Comparison of ENCODE assay signal across 8 cellular contexts in the genomic region with DNA sequence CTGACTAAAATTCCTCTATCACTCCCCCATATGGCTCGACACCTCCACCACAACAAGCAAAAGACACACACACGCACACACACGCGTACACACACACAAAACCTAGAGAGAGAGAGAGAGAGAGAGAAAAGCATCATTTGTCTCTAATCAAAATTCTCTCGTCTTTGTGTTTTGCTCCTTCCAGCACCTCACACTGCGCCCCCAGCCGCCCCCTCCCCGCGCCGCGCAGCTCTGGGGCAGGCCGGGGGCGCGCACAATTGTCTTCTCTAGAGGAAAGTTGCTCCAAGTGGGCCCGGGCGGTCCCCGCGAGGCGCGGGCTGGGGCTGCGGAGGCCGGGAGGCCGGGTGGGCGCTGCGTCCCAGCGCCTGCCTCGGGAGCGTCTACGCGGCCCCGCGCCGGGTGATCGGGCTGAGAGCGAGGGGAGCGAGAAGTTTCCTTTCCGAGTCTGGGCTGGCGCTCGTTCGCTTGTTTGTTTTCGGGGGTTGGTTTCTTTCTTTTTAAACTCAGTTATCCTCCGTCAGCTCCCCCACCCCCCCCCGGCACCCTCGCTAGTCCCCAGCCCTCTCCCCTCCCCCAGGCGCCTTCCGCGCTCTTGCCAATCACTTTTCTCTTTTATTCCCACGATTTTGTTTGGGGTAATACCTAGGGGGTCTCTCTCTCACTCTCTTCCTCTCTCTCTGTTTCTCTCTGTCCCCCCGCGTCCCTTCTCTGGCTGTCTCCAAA. TPM values are rescaled to one million over a fixed set of nuclear protein-coding genes. Genes with fewer than 3 reads are reported as not detected.
DNase-seq lines count a peak whose midpoint lies in the region; ATAC-seq and TF ChIP-seq lines count a peak whose summit lies in the region.

No MANE protein-coding gene starts in this region.

- H3K4me1 Mint-ChIP-seq in activated CD4-positive, alpha-beta memory T cell treated with anti-CD3 and anti-CD28 coated beads, Interleukin-2, amount 10 ng/mL, durations not matched to agents 7 days and 5 days, result peaks cover 27% of the 10 kb centered on the region

- H4K20me1 ChIP-seq in fibroblast of lung (ENCODE audit: control insufficient read depth, extremely low read depth, insufficient read depth, low read length), result no peaks in the 10 kb centered on the region
- no peaks in the 10 kb centered on the region for H4K20me1 ChIP-seq in neural cell (ENCODE audit: insufficient read depth)

- H3K79me2 ChIP-seq in fibroblast of lung (ENCODE audit: control insufficient read depth, insufficient read depth, low read length) (peaks cover 84% of the 10 kb centered on the region), neural cell (replicated peaks; ENCODE audit: insufficient read depth, low read length) (peaks cover 76% of the 10 kb centered on the region)

- no peak overlapping the region for H2AFZ ChIP-seq in fibroblast of lung (ENCODE audit: low read length)
- H2AFZ ChIP-seq in neural cell (ENCODE audit: low read depth, low read length), result peak overlapping the region; percentile 19

- no peaks in the 10 kb centered on the region for H3K9me2 ChIP-seq in neural cell (ENCODE audit: insufficient read depth, low read length)

- POLR2A ChIA-PET in activated CD4-positive, alpha-beta memory T cell treated with anti-CD3 and anti-CD28 coated beads, Interleukin-2, amount 10 ng/mL, durations not matched to agents 7 days and 5 days (lab: Charles Lee), result interaction anchor here (0.6 to 1.6 kb wide), 5 partner anchors 18 to 185 kb away, joined by 3 to 6 read pairs (median 3); no protein-coding TSS in a partner anchor

- peak overlapping the region; percentile 96 for H3K27ac ChIP-seq in fibroblast of lung (ENCODE audit: insufficient read depth, low read length)
- no peak overlapping the region for H3K27ac ChIP-seq in neural cell (ENCODE audit: low read length)

- peaks cover 22% of the 10 kb centered on the region for H3K36me3 Mint-ChIP-seq in activated CD4-positive, alpha-beta memory T cell treated with anti-CD3 and anti-CD28 coated beads, Interleukin-2, amount 10 ng/mL, durations not matched to agents 7 days and 5 days (ENCODE audit: low read depth)

- H3K9me3 Mint-ChIP-seq in activated CD4-positive, alpha-beta memory T cell treated with anti-CD3 and anti-CD28 coated beads, Interleukin-2, amount 10 ng/mL, durations not matched to agents 7 days and 5 days, result no peaks in the 10 kb centered on the region

- no peak for TF ChIP-seq RAD21 in neural cell (conservative IDR thresholded peaks at IDR 0.05)

- no peak for ATAC-seq in GM21367 (IDR thresholded peaks at IDR 0.05; ENCODE audit: unreplicated experiment)
- no peak for ATAC-seq in HG03139 (IDR thresholded peaks at IDR 0.05; ENCODE audit: unreplicated experiment)

- CTCF ChIA-PET in activated CD4-positive, alpha-beta memory T cell treated with anti-CD3 and anti-CD28 coated beads, Interleukin-2, amount 10 ng/mL, durations not matched to agents 7 days and 5 days (lab: Charles Lee), result no interaction called here

- H3F3A ChIP-seq in neural cell (ENCODE audit: insufficient read depth, low read length, poor library complexity, severe bottlenecking), result no peaks in the 10 kb centered on the region

- H3K4me2 ChIP-seq in fibroblast of lung (ENCODE audit: extremely low read depth, insufficient read depth, low read length) (peak overlapping the region; percentile 98), neural cell (ENCODE audit: low read length) (peak overlapping the region; percentile 53)

- H3K27ac Mint-ChIP-seq in activated CD4-positive, alpha-beta memory T cell treated with anti-CD3 and anti-CD28 coated beads, Interleukin-2, amount 10 ng/mL, durations not matched to agents 7 days and 5 days, result peak overlapping the region; percentile 66

- TF ChIP-seq CTCF in fibroblast of lung (conservative IDR thresholded peaks at IDR 0.05 in 1 of 2, IDR thresholded peaks at IDR 0.05 in 1 of 2; ENCODE audit: low read depth in 1 of 2, low read length in 2 of 2), result no peak
- TF ChIP-seq CTCF in neural cell (IDR thresholded peaks at IDR 0.05; ENCODE audit: poor library complexity, severe bottlenecking), result no peak

- no peaks in the 10 kb centered on the region for H3K9me3 ChIP-seq in fibroblast of lung (ENCODE audit: control insufficient read depth, insufficient read depth, low read depth, low read length)
- H3K9me3 ChIP-seq in neural cell (ENCODE audit: low read length), result no peaks in the 10 kb centered on the region

- H3K4me1 ChIP-seq in fibroblast of lung (ENCODE audit: control insufficient read depth, extremely low read depth, insufficient read depth, low read length), result peaks cover 16% of the 10 kb centered on the region

- TF ChIP-seq EP300 in neural cell (conservative IDR thresholded peaks at IDR 0.05; ENCODE audit: poor library complexity, severe bottlenecking), result no peak

- H3K27me3 Mint-ChIP-seq in activated CD4-positive, alpha-beta memory T cell treated with anti-CD3 and anti-CD28 coated beads, Interleukin-2, amount 10 ng/mL, durations not matched to agents 7 days and 5 days, result peaks cover 38% of the 10 kb centered on the region

- peak overlapping the region; percentile 97 for H3K9ac ChIP-seq in fibroblast of lung (ENCODE audit: insufficient read depth, low read length)
- H3K9ac ChIP-seq in neural cell (ENCODE audit: low read length), result peak overlapping the region; percentile 55

- peak overlapping the region; percentile 81 for H3K4me3 Mint-ChIP-seq in activated CD4-positive, alpha-beta memory T cell treated with anti-CD3 and anti-CD28 coated beads, Interleukin-2, amount 10 ng/mL, durations not matched to agents 7 days and 5 days

- H3K4me3 ChIP-seq in fibroblast of lung (replicated peaks in 1 of 4; ENCODE audit: control extremely low read depth in 1 of 4, insufficient read depth in 1 of 4, low read depth in 3 of 4, low read length in 4 of 4) (peak overlapping the region; percentile 79 to 92 (median 80)), neural cell (ENCODE audit: low read length) (peak overlapping the region; percentile 72)

- H3K27me3 ChIP-seq in fibroblast of lung (ENCODE audit: control insufficient read depth, insufficient read depth, low read length) (no peaks in the 10 kb centered on the region), neural cell (ENCODE audit: insufficient read depth, low read depth, low read length) (peaks cover 56% of the 10 kb centered on the region)

- peak; percentile 41 for DNase-seq in AG08396 (ENCODE audit: low spot score)
- peak in 48 of 76 experiments; percentile 10 to 65 (median 40) for DNase-seq in HUDEP-2 (lab: John Stamatoyannopoulos, UW; ENCODE audit: unreplicated experiment in 76 of 76)
- DNase-seq in activated CD4-positive, alpha-beta memory T cell treated with anti-CD3 and anti-CD28 coated beads, Interleukin-2, amount 10 ng/mL, durations not matched to agents 7 days and 5 days, result peak; percentile 50
- DNase-seq in fibroblast of lung (ENCODE audit: low read depth in 2 of 2), result peak; percentile 73 to 75
- no peak for DNase-seq in NCI-H446 treated with DMSO at 0.1 percent for 48 hours (lab: John Stamatoyannopoulos, UW)

- H3K36me3 ChIP-seq in fibroblast of lung (ENCODE audit: control insufficient read depth, insufficient read depth, low read length) (no peaks in the 10 kb centered on the region), neural cell (ENCODE audit: insufficient read depth, low read length) (no peaks in the 10 kb centered on the region)

TF ChIP-seq in neural cell, 6 proteins besides CTCF, POLR2A, EP300 and RAD21:
- TF ChIP-seq, protein P1, sequence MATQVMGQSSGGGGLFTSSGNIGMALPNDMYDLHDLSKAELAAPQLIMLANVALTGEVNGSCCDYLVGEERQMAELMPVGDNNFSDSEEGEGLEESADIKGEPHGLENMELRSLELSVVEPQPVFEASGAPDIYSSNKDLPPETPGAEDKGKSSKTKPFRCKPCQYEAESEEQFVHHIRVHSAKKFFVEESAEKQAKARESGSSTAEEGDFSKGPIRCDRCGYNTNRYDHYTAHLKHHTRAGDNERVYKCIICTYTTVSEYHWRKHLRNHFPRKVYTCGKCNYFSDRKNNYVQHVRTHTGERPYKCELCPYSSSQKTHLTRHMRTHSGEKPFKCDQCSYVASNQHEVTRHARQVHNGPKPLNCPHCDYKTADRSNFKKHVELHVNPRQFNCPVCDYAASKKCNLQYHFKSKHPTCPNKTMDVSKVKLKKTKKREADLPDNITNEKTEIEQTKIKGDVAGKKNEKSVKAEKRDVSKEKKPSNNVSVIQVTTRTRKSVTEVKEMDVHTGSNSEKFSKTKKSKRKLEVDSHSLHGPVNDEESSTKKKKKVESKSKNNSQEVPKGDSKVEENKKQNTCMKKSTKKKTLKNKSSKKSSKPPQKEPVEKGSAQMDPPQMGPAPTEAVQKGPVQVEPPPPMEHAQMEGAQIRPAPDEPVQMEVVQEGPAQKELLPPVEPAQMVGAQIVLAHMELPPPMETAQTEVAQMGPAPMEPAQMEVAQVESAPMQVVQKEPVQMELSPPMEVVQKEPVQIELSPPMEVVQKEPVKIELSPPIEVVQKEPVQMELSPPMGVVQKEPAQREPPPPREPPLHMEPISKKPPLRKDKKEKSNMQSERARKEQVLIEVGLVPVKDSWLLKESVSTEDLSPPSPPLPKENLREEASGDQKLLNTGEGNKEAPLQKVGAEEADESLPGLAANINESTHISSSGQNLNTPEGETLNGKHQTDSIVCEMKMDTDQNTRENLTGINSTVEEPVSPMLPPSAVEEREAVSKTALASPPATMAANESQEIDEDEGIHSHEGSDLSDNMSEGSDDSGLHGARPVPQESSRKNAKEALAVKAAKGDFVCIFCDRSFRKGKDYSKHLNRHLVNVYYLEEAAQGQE (IDR thresholded peaks at IDR 0.05; ENCODE audit: borderline replicate concordance), result no peak
- no peak for TF ChIP-seq POLR2AphosphoS5 (IDR thresholded peaks at IDR 0.05)
- TF ChIP-seq SMC3 (conservative IDR thresholded peaks at IDR 0.05; ENCODE audit: poor library complexity), result peak; percentile 22

RNA-seq across cellular contexts. Expression of a gene that starts 4.1 kb away (rescaled TPM):
- 10 to 100 TPM; 19.4 to 20.6 TPM for total RNA-seq in activated CD4-positive, alpha-beta memory T cell treated with anti-CD3 and anti-CD28 coated beads, Interleukin-2, amount 10 ng/mL, durations not matched to agents 7 days and 5 days
- total RNA-seq in fibroblast of lung, result 68.8 and 91.0 TPM in 2 replicates
- polyA plus RNA-seq in fibroblast of lung, result 62.7 and 130 TPM in 2 replicates
- 35.8 and 75.9 TPM in 2 replicates for polyA plus RNA-seq in fibroblast of lung (2012)
- 89.0 and 128 TPM in 2 replicates for polyA minus RNA-seq in fibroblast of lung (ENCODE audit: low replicate concordance)
- 1.6 and 2.2 TPM in 2 replicates for polyA plus RNA-seq in neural cell
- polyA minus RNA-seq in neural cell, result 5.4 and 10.5 TPM in 2 replicates
